26 cellular contexts compared by ENCODE assay signal in genomic region chr2:226979004-226979403, GRCh38.
A peak's percentile ranks its signal among the peaks of the same experiment; 100 is the strongest.
DNase-seq lines count a peak whose midpoint lies in the region; ATAC-seq and TF ChIP-seq lines count a peak whose summit lies in the region.
"Had no signal": no experiment of that assay in that cellular context is flagged by ENCODE, and none has a peak within 500 bp of the region (broad histone marks: within the 10 kb centered on the region; RNA-seq: fewer than 3 reads in every experiment).

No MANE protein-coding gene starts in this region.

- H3K9me3 Mint-ChIP-seq in chondrocyte (ENCODE audit: low read depth) = no peaks in the 10 kb centered on the region
- H3K9me3 Mint-ChIP-seq: activated naive CD4-positive, alpha-beta T cell treated with anti-CD3 and anti-CD28 coated beads for 36 hours; activated T-cell treated with anti-CD3 and anti-CD28 coated beads, Interleukin-2, amount 50 U/mL, for 24 hours; HFFc6; IgD-negative memory B cell had no signal

- H3K4me1 ChIP-seq in OCI-LY1 (ENCODE audit: insufficient read depth, low read length, severe bottlenecking) = peaks cover 64% of the 10 kb centered on the region
- H3K4me1 ChIP-seq: psoas muscle, stomach had no signal

- H3K9me3 ChIP-seq in AG04450 (ENCODE audit: control insufficient read depth, insufficient read depth, low read length) = no peaks in the 10 kb centered on the region
- H3K9me3 ChIP-seq in OCI-LY1 (ENCODE audit: low read length) = no peaks in the 10 kb centered on the region
- H3K9me3 ChIP-seq: BLaER1, psoas muscle, SJCRH30, stomach, uterus had no signal

- H2AFZ ChIP-seq in OCI-LY1 (ENCODE audit: low read length) = no peak overlapping the region

- H3K36me3 ChIP-seq in OCI-LY1 (ENCODE audit: insufficient read depth, low read length) = peaks cover 4% of the 10 kb centered on the region; the same call in 1 of the 2 replicates
- H3K36me3 ChIP-seq: BLaER1, SJCRH30, stomach, uterus had no signal

- H3K4me1 Mint-ChIP-seq in chondrocyte (ENCODE audit: low read depth) = peaks cover 13% of the 10 kb centered on the region

- TF ChIP-seq CTCF in AG04450 (IDR thresholded peaks at IDR 0.05; ENCODE audit: low read depth, low read length) (0 out of 2 replicates have a peak, but pooled peaks have one; percentile 1), OCI-LY1 (IDR thresholded peaks at IDR 0.05; ENCODE audit: low read length) (no peak; the same call in 1 of the 2 replicates), chondrocyte (IDR thresholded peaks at IDR 0.05) (peak; percentile 10), GM20000 (IDR thresholded peaks at IDR 0.05; ENCODE audit: extremely low read depth, missing control alignments) (no peak)

- ATAC-seq in HG03521 (IDR thresholded peaks at IDR 0.05; ENCODE audit: unreplicated experiment) = no peak
- ATAC-seq: activated CD8-positive, alpha-beta T cell treated with anti-CD3 and anti-CD28 coated beads, Interleukin-2, amount 10 ng/mL, durations not matched to agents 7 days and 5 days; Panc1; psoas muscle had no signal

- no peak overlapping the region for H3K4me3 Mint-ChIP-seq in chondrocyte (ENCODE audit: unreplicated experiment)
- H3K4me3 Mint-ChIP-seq: activated CD8-positive, alpha-beta T cell treated with anti-CD3 and anti-CD28 coated beads, Interleukin-2, amount 10 ng/mL, durations not matched to agents 7 days and 5 days; activated naive CD4-positive, alpha-beta T cell treated with anti-CD3 and anti-CD28 coated beads for 36 hours; activated T-cell treated with anti-CD3 and anti-CD28 coated beads, Interleukin-2, amount 50 U/mL, for 24 hours; HFFc6; IgD-negative memory B cell had no signal

- H3K36me3 Mint-ChIP-seq in chondrocyte (ENCODE audit: low read depth) = no peaks in the 10 kb centered on the region

- H3K27ac ChIP-seq in AG04450 (ENCODE audit: low read depth, low read length) (no peak overlapping the region), OCI-LY1 (ENCODE audit: low read depth, low read length, poor library complexity, severe bottlenecking) (peak overlapping the region; percentile 95)
- H3K27ac ChIP-seq: BLaER1, HL-60, psoas muscle, SJCRH30, stomach, uterus had no signal

- CTCF ChIA-PET in AG04450 (lab: Charles Lee) = interaction anchor here (3.8 kb wide), 1 partner anchor 176 kb away, joined by 24 read pairs; no protein-coding TSS in a partner anchor

- H3K4me2 ChIP-seq in OCI-LY1 (ENCODE audit: low read length) = no peak overlapping the region

- POLR2A ChIA-PET in AG04450 (lab: Yijun Ruan, JAX) = interaction anchor here (0.7 kb wide), 1 partner anchor 144 kb away, joined by 3 read pairs; no protein-coding TSS in a partner anchor

- no peaks in the 10 kb centered on the region for H4K20me1 ChIP-seq in OCI-LY1 (ENCODE audit: insufficient read depth, low read length)
- H4K20me1 ChIP-seq: BLaER1 had no signal

- H3F3A ChIP-seq in OCI-LY1 (ENCODE audit: insufficient read depth, low read length) = no peaks in the 10 kb centered on the region

- no peak for DNase-seq in AG04450 (ENCODE audit: low read depth, low spot score)
- DNase-seq in chondrocyte (ENCODE audit: low spot score) = no peak
- DNase-seq in midbrain (lab: John Stamatoyannopoulos, UW) = peak; percentile 62
- DNase-seq in activated CD8-positive, alpha-beta memory T cell treated with anti-CD3 and anti-CD28 coated beads for 24 hours = no peak
- no peak for DNase-seq in GM20000 (ENCODE audit: low spot score)
- no peak for DNase-seq in DMS79 (lab: John Stamatoyannopoulos, UW)
- DNase-seq: activated CD4-positive, CD25-positive, alpha-beta regulatory T cell; activated CD8-positive, alpha-beta T cell treated with anti-CD3 and anti-CD28 coated beads, Interleukin-2, amount 10 ng/mL, durations not matched to agents 7 days and 5 days; activated naive CD4-positive, alpha-beta T cell treated with anti-CD3 and anti-CD28 coated beads for 36 hours; activated T-cell treated with anti-CD3 and anti-CD28 coated beads, Interleukin-2, amount 50 U/mL, for 24 hours; effector memory CD4-positive, alpha-beta T cell; HFFc6; NCI-H146; NCI-H2171 treated with DMSO at 0.1 percent for 48 hours; NCI-H526 treated with DMSO at 0.1 percent for 48 hours; psoas muscle; SJCRH30; stimulated activated CD4-positive, alpha-beta T cell treated with anti-CD3 and anti-CD28 coated beads, Interleukin-4, amount 100 ng/mL, for 4 hours; stomach; uterus had no signal

- H3K79me2 ChIP-seq in OCI-LY1 (ENCODE audit: insufficient read depth, low read length) = no peaks in the 10 kb centered on the region

- no peak overlapping the region for H3K4me3 ChIP-seq in AG04450 (ENCODE audit: low read depth, low read length)
- H3K4me3 ChIP-seq in OCI-LY1 (ENCODE audit: low read depth, low read length, poor library complexity, severe bottlenecking) = no peak overlapping the region
- H3K4me3 ChIP-seq: BLaER1, psoas muscle, SJCRH30, stomach, uterus had no signal

- H3K9ac ChIP-seq in OCI-LY1 (ENCODE audit: low read length) = no peak overlapping the region
- H3K9ac ChIP-seq: BLaER1 had no signal

- H3K27me3 Mint-ChIP-seq in chondrocyte (ENCODE audit: low read depth) = no peaks in the 10 kb centered on the region
- H3K27me3 Mint-ChIP-seq: activated T-cell treated with anti-CD3 and anti-CD28 coated beads, Interleukin-2, amount 50 U/mL, for 24 hours; IgD-negative memory B cell had no signal

- no peaks in the 10 kb centered on the region for H3K27me3 ChIP-seq in AG04450 (ENCODE audit: control insufficient read depth, insufficient read depth, low read length)
- H3K27me3 ChIP-seq in OCI-LY1 (ENCODE audit: insufficient read depth, low read length) = no peaks in the 10 kb centered on the region
- H3K27me3 ChIP-seq: BLaER1, SJCRH30, stomach, uterus had no signal

- no peaks in the 10 kb centered on the region for H3K9me2 ChIP-seq in OCI-LY1 (ENCODE audit: low read depth, low read length)

- H3K27ac Mint-ChIP-seq in chondrocyte (ENCODE audit: unreplicated experiment) = peak overlapping the region; percentile 42
- H3K27ac Mint-ChIP-seq: activated CD8-positive, alpha-beta T cell treated with anti-CD3 and anti-CD28 coated beads, Interleukin-2, amount 10 ng/mL, durations not matched to agents 7 days and 5 days; activated naive CD4-positive, alpha-beta T cell treated with anti-CD3 and anti-CD28 coated beads for 36 hours; activated T-cell treated with anti-CD3 and anti-CD28 coated beads, Interleukin-2, amount 50 U/mL, for 24 hours; IgD-negative memory B cell had no signal

Comparison
In these comparisons a context has a peak if more than half of its experiments do, and no peak if none do; other contexts are left out.
1. CTCF ChIP-seq: peak in AG04450 (single experiment) and chondrocyte (single experiment); none in OCI-LY1 (single experiment) and GM20000 (single experiment).